In genomic region chr2:158182681-158183350, GRCh38 we compare ENCODE assay signal across 18 cellular contexts.
"Had no signal": no experiment of that assay in that cellular context is flagged by ENCODE, and none has a peak within 500 bp of the region (broad histone marks: within the 10 kb centered on the region; RNA-seq: fewer than 3 reads in every experiment).

No MANE protein-coding gene starts in this region.

- H3K9me3 ChIP-seq: body of pancreas, colonic mucosa, heart left ventricle, lower lobe of right lung, neutrophil had no signal

- H3K9me3 Mint-ChIP-seq: activated CD4-positive, alpha-beta memory T cell treated with anti-CD3 and anti-CD28 coated beads for 36 hours; activated naive CD4-positive, alpha-beta T cell treated with anti-CD3 and anti-CD28 coated beads, Interleukin-2, amount 50 U/mL, for 72 hours; activated T-helper 1 cell treated with anti-CD3 and anti-CD28 coated beads, Interleukin-12 subunit alpha, Interleukin-12 subunit beta, Interleukin-2, Interleukin-4 antibody, amounts not matched to agents 30 ng/mL and 10 ng/mL and 1 ng/mL, durations not matched to agents 14 hours and 24 hours and 36 hours; natural killer cell had no signal

- H3K4me3 Mint-ChIP-seq: activated CD4-positive, alpha-beta memory T cell treated with anti-CD3 and anti-CD28 coated beads for 36 hours; activated T-helper 1 cell treated with anti-CD3 and anti-CD28 coated beads, Interleukin-12 subunit alpha, Interleukin-12 subunit beta, Interleukin-2, Interleukin-4 antibody, amounts not matched to agents 30 ng/mL and 10 ng/mL and 1 ng/mL, durations not matched to agents 14 hours and 24 hours and 36 hours; natural killer cell had no signal

- DNase-seq: activated CD4-positive, alpha-beta memory T cell treated with anti-CD3 and anti-CD28 coated beads for 36 hours; activated gamma-delta T cell treated with Interleukin-2 at 50 U/mL for 16 hours; activated T-cell treated with anti-CD3 and anti-CD28 coated beads for 4 hours; body of pancreas; colonic mucosa; heart left ventricle; left cardiac atrium; lower lobe of right lung; natural killer cell; stimulated activated CD4-positive, alpha-beta T cell treated with anti-CD3 and anti-CD28 coated beads, Interleukin-12 subunit alpha, Interleukin-12 subunit beta, amount 100 ng/mL, for 4 hours; stimulated activated CD4-positive, alpha-beta T cell treated with anti-CD3 and anti-CD28 coated beads, Interleukin-1b, Interleukin-23, amount 100 ng/mL, for 48 hours; stimulated activated naive CD4-positive, alpha-beta T cell treated with Interleukin-2 at 50 U/mL for 16 hours; trophoblast cell had no signal

- H3K27me3 ChIP-seq: body of pancreas, colonic mucosa, heart left ventricle, neutrophil had no signal

- H3K36me3 Mint-ChIP-seq: activated CD4-positive, alpha-beta memory T cell treated with anti-CD3 and anti-CD28 coated beads for 36 hours; activated naive CD4-positive, alpha-beta T cell treated with anti-CD3 and anti-CD28 coated beads, Interleukin-2, amount 50 U/mL, for 72 hours; natural killer cell had no signal

- ATAC-seq: activated naive CD4-positive, alpha-beta T cell treated with anti-CD3 and anti-CD28 coated beads, Interleukin-2, amount 50 U/mL, for 72 hours; body of pancreas; heart left ventricle; left cardiac atrium; lower lobe of right lung; natural killer cell had no signal

- H3K4me1 ChIP-seq: body of pancreas, colonic mucosa had no signal

- H3K27ac Mint-ChIP-seq: activated CD4-positive, alpha-beta memory T cell treated with anti-CD3 and anti-CD28 coated beads for 36 hours; activated naive CD4-positive, alpha-beta T cell treated with anti-CD3 and anti-CD28 coated beads, Interleukin-2, amount 50 U/mL, for 72 hours; activated T-helper 1 cell treated with anti-CD3 and anti-CD28 coated beads, Interleukin-12 subunit alpha, Interleukin-12 subunit beta, Interleukin-2, Interleukin-4 antibody, amounts not matched to agents 30 ng/mL and 10 ng/mL and 1 ng/mL, durations not matched to agents 14 hours and 24 hours and 36 hours; natural killer cell had no signal

- H3K4me3 ChIP-seq: body of pancreas, colonic mucosa, heart left ventricle, lower lobe of right lung, SK-N-MC had no signal

- H3K27ac ChIP-seq: body of pancreas, colonic mucosa, heart left ventricle, lower lobe of right lung, neutrophil, parathyroid adenoma, SK-N-MC had no signal

- H3K36me3 ChIP-seq: colonic mucosa, heart left ventricle, lower lobe of right lung, neutrophil had no signal

- H3K4me1 Mint-ChIP-seq: natural killer cell had no signal
